ENCODE assay signal across 19 cellular contexts in genomic region chr18:12253027-12253426, GRCh38. TPM values are rescaled to one million over a fixed set of nuclear protein-coding genes. Genes with fewer than 3 reads are reported as not detected.
DNase-seq lines count a peak whose midpoint lies in the region; ATAC-seq, FAIRE-seq and TF ChIP-seq lines count a peak whose summit lies in the region.
"Had no signal": no experiment of that assay in that cellular context is flagged by ENCODE, and none has a peak within 500 bp of the region (broad histone marks: within the 10 kb centered on the region; RNA-seq: fewer than 3 reads in every experiment).

No MANE protein-coding gene starts in this region.

- H3K18ac ChIP-seq in neuronal stem cell (ENCODE audit: low read length) = no peak overlapping the region

- no peak overlapping the region for H3K4ac ChIP-seq in neuronal stem cell (ENCODE audit: low read length)

- no peaks in the 10 kb centered on the region for H3K79me2 ChIP-seq in astrocyte (ENCODE audit: insufficient read depth, low read length)

- peaks cover 32% of the 10 kb centered on the region for H3K4me1 ChIP-seq in astrocyte (ENCODE audit: insufficient read depth, low read length)
- H3K4me1 ChIP-seq in neuronal stem cell (ENCODE audit: control insufficient read depth in 2 of 2, insufficient read depth in 1 of 2, low read depth in 1 of 2, low read length in 2 of 2) = peaks cover 4 to 11% of the 10 kb centered on the region in 2 donors

- H3K23ac ChIP-seq in neuronal stem cell (ENCODE audit: low read depth, low read length, poor library complexity) = no peak overlapping the region

- no peaks in the 10 kb centered on the region for H3K79me1 ChIP-seq in neuronal stem cell (ENCODE audit: low read depth, low read length)

- TF ChIP-seq CTCF in astrocyte (IDR thresholded peaks at IDR 0.05; ENCODE audit: insufficient read depth, low read depth, low read length) = no peak

- no peak overlapping the region for H3K4me3 Mint-ChIP-seq in astrocyte (ENCODE audit: unreplicated experiment)

- no peaks in the 10 kb centered on the region for H3K36me3 Mint-ChIP-seq in astrocyte (ENCODE audit: low read depth, unreplicated experiment)

- H3K4me2 ChIP-seq in astrocyte (ENCODE audit: low read length) (peak overlapping the region; percentile 86), neuronal stem cell (ENCODE audit: insufficient read depth, low read length, poor library complexity, severe bottlenecking) (peak overlapping the region; percentile 95)

- no peak overlapping the region for H3K27ac Mint-ChIP-seq in astrocyte (ENCODE audit: unreplicated experiment)

- no peak for DNase-seq in Right ventricle myocardium superior
- DNase-seq in left cardiac atrium = no peak
- DNase-seq in astrocyte (ENCODE audit: low read depth) = no peak
- DNase-seq in neuronal stem cell (ENCODE audit: low spot score) = no peak
- no peak for DNase-seq in HCEC 1CT
- DNase-seq in NCI-H146 (lab: John Stamatoyannopoulos, UW) = no peak
- DNase-seq: DMS79 treated with DMSO at 0.1 percent for 48 hours; GF-D8; GM23248; MM.1S; NCI-H1105; NCI-H524 treated with DMSO at 0.1 percent for 48 hours; NK-92 treated with Interleukin-12 subunit alpha and Interleukin-12 subunit beta, amount 100 ng/mL, for 24 hours; SHP77 treated with DMSO at 0.1 percent for 48 hours had no signal

- ATAC-seq in Right ventricle myocardium superior (ENCODE audit: poor library complexity) = peak; percentile 40
- no peak for ATAC-seq in left cardiac atrium
- ATAC-seq in HG03460 (IDR thresholded peaks at IDR 0.05; ENCODE audit: unreplicated experiment) = no peak

- H3K27ac ChIP-seq in astrocyte (ENCODE audit: low read depth, low read length) (no peak overlapping the region), neuronal stem cell (replicated peaks; ENCODE audit: low read length) (no peak overlapping the region)
- H3K27ac ChIP-seq: C4-2B, GM23248 had no signal

- peaks cover 14% of the 10 kb centered on the region for H3K4me1 Mint-ChIP-seq in astrocyte (ENCODE audit: low read depth, unreplicated experiment)

- H2BK5ac ChIP-seq in neuronal stem cell (ENCODE audit: low read length) = no peak overlapping the region

- no peak overlapping the region for H2BK120ac ChIP-seq in neuronal stem cell (ENCODE audit: low read depth, low read length)

- no peak overlapping the region for H4K8ac ChIP-seq in neuronal stem cell (ENCODE audit: low read depth, low read length)

- H3K14ac ChIP-seq in neuronal stem cell (ENCODE audit: low read length) = no peak overlapping the region

- no peak overlapping the region for H2AFZ ChIP-seq in astrocyte (ENCODE audit: low read depth, low read length)
- peak overlapping the region; percentile 79 for H2AFZ ChIP-seq in neuronal stem cell (ENCODE audit: low read length)
- H2AFZ ChIP-seq: GM23248 had no signal

- no peaks in the 10 kb centered on the region for H3K9me3 Mint-ChIP-seq in astrocyte (ENCODE audit: unreplicated experiment)

- H3K4me3 ChIP-seq in astrocyte (ENCODE audit: insufficient read depth, low read depth, low read length) (no peak overlapping the region), iPS-18c (ENCODE audit: insufficient read depth, low read depth, low read length) (peak overlapping the region; percentile 50; the same call in 1 of the 2 replicates), neuronal stem cell (ENCODE audit: low read length in 2 of 2) (no peak overlapping the region)
- H3K4me3 ChIP-seq: GM23248 had no signal

- no peaks in the 10 kb centered on the region for H3K9me3 ChIP-seq in astrocyte (ENCODE audit: insufficient read depth, low read depth, low read length)
- no peaks in the 10 kb centered on the region for H3K9me3 ChIP-seq in iPS-18c (ENCODE audit: control insufficient read depth, insufficient read depth, low read length)
- H3K9me3 ChIP-seq in neuronal stem cell (replicated peaks in 1 of 2; ENCODE audit: control insufficient read depth in 2 of 2, insufficient read depth in 1 of 2, low read depth in 1 of 2, low read length in 2 of 2) = peaks cover 0 to 2% of the 10 kb centered on the region in 2 donors

- no peak overlapping the region for H2BK12ac ChIP-seq in neuronal stem cell (ENCODE audit: low read length)

- intact Hi-C loops in Right ventricle myocardium superior (cut with DNase I) = no loop called here
- intact Hi-C loops in left cardiac atrium (cut with DNase I) = no loop called here

- H4K20me1 ChIP-seq in astrocyte (ENCODE audit: insufficient read depth, low read length) = no peaks in the 10 kb centered on the region

- H3K9ac ChIP-seq in astrocyte (ENCODE audit: low read length) (no peak overlapping the region), neuronal stem cell (ENCODE audit: low read depth, low read length, poor library complexity) (no peak overlapping the region)
- H3K9ac ChIP-seq: GM23248 had no signal

- no CpG with 5 or more reads among the region's 11 CpGs for WGBS in neuronal stem cell (ENCODE audit: extremely low coverage in 2 of 2, insufficient read length in 2 of 2, insufficient replicate concordance in 1 of 2), 2 donors

- no peak overlapping the region for H4K91ac ChIP-seq in neuronal stem cell (ENCODE audit: low read depth, low read length, poor library complexity)

- no peak overlapping the region for H2AK5ac ChIP-seq in neuronal stem cell (ENCODE audit: low read depth, low read length)

- no peak overlapping the region for H2BK15ac ChIP-seq in neuronal stem cell (ENCODE audit: low read length)

- no peaks in the 10 kb centered on the region for H3K36me3 ChIP-seq in astrocyte (ENCODE audit: insufficient read depth, low read length)
- H3K36me3 ChIP-seq in neuronal stem cell (replicated peaks in 1 of 2; ENCODE audit: control insufficient read depth in 2 of 2, insufficient read depth in 2 of 2, low read length in 2 of 2) = no peaks in the 10 kb centered on the region

- no peak for FAIRE-seq in astrocyte (lab: Jason Lieb, UNC)
- FAIRE-seq: A204.1, HepG2 had no signal

- H3K27me3 ChIP-seq in astrocyte (ENCODE audit: insufficient read depth, low read length) (peaks cover 31% of the 10 kb centered on the region), neuronal stem cell (ENCODE audit: control insufficient read depth in 3 of 3, insufficient read depth in 3 of 3, low read depth in 1 of 3, low read length in 3 of 3) (peaks cover 16 to 88% (median 62%) of the 10 kb centered on the region in 3 experiments)

- H3K27me3 Mint-ChIP-seq in astrocyte (ENCODE audit: low read depth, unreplicated experiment) = peaks cover 46% of the 10 kb centered on the region

RNA-seq across cellular contexts. Expression of gene CIDEA, which starts 1.1 kb away (rescaled TPM):
- total RNA-seq in Right ventricle myocardium superior (0.91 TPM), left cardiac atrium (10 to 100 TPM; 11.4 to 17.2 TPM), astrocyte (0.43 TPM in 1 of 2 replicates, not detected in the other)
- not detected for polyA plus RNA-seq in neuronal stem cell (2013, experiment 1 of 2)
- polyA plus RNA-seq in neuronal stem cell (2013, experiment 2 of 2) = not detected
- total RNA-seq: GM23248, HepG2 had no signal
- polyA plus RNA-seq: GM23248, HepG2 had no signal

RNA-seq across cellular contexts. Expression of gene TUBB6, which starts 55.0 kb away (rescaled TPM):
- total RNA-seq in Right ventricle myocardium superior = 94.6 TPM
- 100 to 1,000 TPM; 211 to 254 TPM for total RNA-seq in left cardiac atrium
- 485 and 528 TPM in 2 replicates for total RNA-seq in astrocyte
- polyA plus RNA-seq in neuronal stem cell (2013, experiment 1 of 2) = 91.0 TPM
- polyA plus RNA-seq in neuronal stem cell (2013, experiment 2 of 2) = 86.1 TPM
